ENCODE assay signal across 14 cellular contexts in the genomic region with DNA sequence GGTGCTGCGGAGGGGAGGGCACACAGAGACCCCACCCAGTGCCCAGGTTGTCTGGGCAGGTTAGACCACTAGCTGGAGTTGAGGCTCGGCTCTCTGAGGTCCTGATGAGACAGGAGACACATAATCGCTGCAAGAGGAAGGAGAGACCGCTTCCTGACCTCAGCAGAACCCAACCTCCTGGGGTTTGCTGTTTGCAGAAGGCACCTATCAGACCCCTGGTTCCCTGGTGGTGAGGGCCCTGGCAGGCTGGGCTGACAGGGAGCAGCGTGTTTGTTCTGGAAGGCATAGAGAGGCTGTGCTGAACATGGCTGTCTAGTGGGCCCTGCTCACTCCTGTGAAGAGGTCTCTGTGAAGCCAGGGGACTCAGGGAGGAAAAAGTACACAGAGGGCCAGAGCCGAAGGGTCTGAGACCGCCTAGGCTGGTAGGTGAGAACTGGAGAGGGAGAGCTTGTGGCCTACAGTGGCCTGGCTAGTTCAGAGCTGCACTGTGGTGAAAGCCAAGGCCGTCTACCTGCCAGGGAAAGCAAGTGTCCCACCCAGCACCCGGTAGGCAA. TPM values are rescaled to one million over a fixed set of nuclear protein-coding genes. Genes with fewer than 3 reads are reported as not detected.
DNase-seq lines count a peak whose midpoint lies in the region; ATAC-seq and TF ChIP-seq lines count a peak whose summit lies in the region.
"Had no signal": no experiment of that assay in that cellular context is flagged by ENCODE, and none has a peak within 500 bp of the region (broad histone marks: within the 10 kb centered on the region; RNA-seq: fewer than 3 reads in every experiment).

No MANE protein-coding gene starts in this region.

- H2AFZ ChIP-seq in SK-N-SH (ENCODE audit: low read depth), result no peak overlapping the region
- H2AFZ ChIP-seq: parathyroid adenoma had no signal

- H3K9me3 ChIP-seq in upper lobe of right lung (no peaks in the 10 kb centered on the region), SK-N-SH (no peaks in the 10 kb centered on the region)
- H3K9me3 ChIP-seq: esophagus squamous epithelium had no signal

- H3K4me3 ChIP-seq in upper lobe of right lung, result no peak overlapping the region
- no peak overlapping the region for H3K4me3 ChIP-seq in SK-N-SH (ENCODE audit: low read depth in 2 of 2, low read length in 1 of 2)
- H3K4me3 ChIP-seq: coronary artery, esophagus squamous epithelium, SK-N-MC had no signal

- no peak for ATAC-seq in activated naive CD4-positive, alpha-beta T cell treated with anti-CD3 and anti-CD28 coated beads, Interleukin-2, amount 50 U/mL, for 72 hours
- ATAC-seq in naive B cell (ENCODE audit: low read depth in 2 of 2), result peak; percentile 22 to 34
- ATAC-seq in upper lobe of right lung, result peak; percentile 4
- ATAC-seq in GM18858 (IDR thresholded peaks at IDR 0.05; ENCODE audit: unreplicated experiment), result no peak

- H3K27me3 ChIP-seq in upper lobe of right lung, result no peaks in the 10 kb centered on the region
- H3K27me3 ChIP-seq in SK-N-SH (ENCODE audit: insufficient read depth), result no peaks in the 10 kb centered on the region
- H3K27me3 ChIP-seq: esophagus squamous epithelium had no signal

- TF ChIP-seq CTCF in upper lobe of right lung (IDR thresholded peaks at IDR 0.05), result no peak
- TF ChIP-seq CTCF in SK-N-SH (IDR thresholded peaks at IDR 0.05), result no peak

- intact Hi-C loops in activated T-helper 1 cell treated with anti-CD3 and anti-CD28 coated beads, Interleukin-12 subunit alpha, Interleukin-12 subunit beta, Interleukin-2, Interleukin-4 antibody, amounts not matched to agents 30 ng/mL and 10 ng/mL and 1 ng/mL, durations not matched to agents 14 hours and 24 hours and 36 hours (cut with micrococcal nuclease), result no loop called here
- intact Hi-C loops in upper lobe of right lung (cut with DNase I), result no loop called here

- H3K27ac Mint-ChIP-seq in activated naive CD4-positive, alpha-beta T cell treated with anti-CD3 and anti-CD28 coated beads, Interleukin-2, amount 50 U/mL, for 72 hours, result peak overlapping the region; percentile 29 to 32
- H3K27ac Mint-ChIP-seq in activated T-helper 1 cell treated with anti-CD3 and anti-CD28 coated beads, Interleukin-12 subunit alpha, Interleukin-12 subunit beta, Interleukin-2, Interleukin-4 antibody, amounts not matched to agents 30 ng/mL and 10 ng/mL and 1 ng/mL, durations not matched to agents 14 hours and 24 hours and 36 hours, result peak overlapping the region; percentile 12
- no peak overlapping the region for H3K27ac Mint-ChIP-seq in naive B cell

- no peaks in the 10 kb centered on the region for H3K79me2 ChIP-seq in SK-N-SH (ENCODE audit: insufficient read depth)
- H3K79me2 ChIP-seq: parathyroid adenoma had no signal

- H3K36me3 ChIP-seq in upper lobe of right lung, result no peaks in the 10 kb centered on the region
- no peaks in the 10 kb centered on the region for H3K36me3 ChIP-seq in SK-N-SH (replicated peaks in 1 of 2; ENCODE audit: control insufficient read depth in 1 of 2, insufficient read depth in 2 of 2, low read length in 1 of 2)
- H3K36me3 ChIP-seq: esophagus squamous epithelium had no signal

- no peak overlapping the region for H3K27ac ChIP-seq in upper lobe of right lung
- H3K27ac ChIP-seq in SK-N-SH (ENCODE audit: low read depth in 2 of 2, low read length in 1 of 2), result no peak overlapping the region
- H3K27ac ChIP-seq: coronary artery, parathyroid adenoma, SK-N-MC had no signal

- H3K27me3 Mint-ChIP-seq in activated T-helper 1 cell treated with anti-CD3 and anti-CD28 coated beads, Interleukin-12 subunit alpha, Interleukin-12 subunit beta, Interleukin-2, Interleukin-4 antibody, amounts not matched to agents 30 ng/mL and 10 ng/mL and 1 ng/mL, durations not matched to agents 14 hours and 24 hours and 36 hours (ENCODE audit: insufficient read depth), result no peaks in the 10 kb centered on the region
- peaks cover 17 to 23% (median 18%) of the 10 kb centered on the region in 3 donors for H3K27me3 Mint-ChIP-seq in naive B cell

- H3K4me1 Mint-ChIP-seq in activated T-helper 1 cell treated with anti-CD3 and anti-CD28 coated beads, Interleukin-12 subunit alpha, Interleukin-12 subunit beta, Interleukin-2, Interleukin-4 antibody, amounts not matched to agents 30 ng/mL and 10 ng/mL and 1 ng/mL, durations not matched to agents 14 hours and 24 hours and 36 hours (ENCODE audit: low read depth), result peaks cover 14% of the 10 kb centered on the region
- H3K4me1 Mint-ChIP-seq in naive B cell, result peaks cover 32 to 40% (median 33%) of the 10 kb centered on the region in 3 donors

- no peak overlapping the region for H3K4me3 Mint-ChIP-seq in activated T-helper 1 cell treated with anti-CD3 and anti-CD28 coated beads, Interleukin-12 subunit alpha, Interleukin-12 subunit beta, Interleukin-2, Interleukin-4 antibody, amounts not matched to agents 30 ng/mL and 10 ng/mL and 1 ng/mL, durations not matched to agents 14 hours and 24 hours and 36 hours
- peak overlapping the region in 7 of 8 donors; percentile 11 to 79 (median 56) for H3K4me3 Mint-ChIP-seq in naive B cell

- no peaks in the 10 kb centered on the region for H3K36me3 Mint-ChIP-seq in activated naive CD4-positive, alpha-beta T cell treated with anti-CD3 and anti-CD28 coated beads, Interleukin-2, amount 50 U/mL, for 72 hours
- H3K36me3 Mint-ChIP-seq in activated T-helper 1 cell treated with anti-CD3 and anti-CD28 coated beads, Interleukin-12 subunit alpha, Interleukin-12 subunit beta, Interleukin-2, Interleukin-4 antibody, amounts not matched to agents 30 ng/mL and 10 ng/mL and 1 ng/mL, durations not matched to agents 14 hours and 24 hours and 36 hours (ENCODE audit: low read depth), result no peaks in the 10 kb centered on the region
- H3K36me3 Mint-ChIP-seq in naive B cell, result no peaks in the 10 kb centered on the region

- H3K4me1 ChIP-seq in upper lobe of right lung, result no peaks in the 10 kb centered on the region
- peaks cover 11 to 22% of the 10 kb centered on the region in 2 experiments; a peak in 2 of 4 replicates for H3K4me1 ChIP-seq in SK-N-SH (ENCODE audit: control insufficient read depth in 1 of 2, insufficient read depth in 2 of 2, low read depth in 1 of 2, low read length in 1 of 2)
- H3K4me1 ChIP-seq: parathyroid adenoma had no signal

- H3F3A ChIP-seq in SK-N-SH (replicated peaks; ENCODE audit: insufficient read depth), result no peaks in the 10 kb centered on the region

- no peaks in the 10 kb centered on the region for H3K9me3 Mint-ChIP-seq in activated naive CD4-positive, alpha-beta T cell treated with anti-CD3 and anti-CD28 coated beads, Interleukin-2, amount 50 U/mL, for 72 hours
- no peaks in the 10 kb centered on the region for H3K9me3 Mint-ChIP-seq in activated T-helper 1 cell treated with anti-CD3 and anti-CD28 coated beads, Interleukin-12 subunit alpha, Interleukin-12 subunit beta, Interleukin-2, Interleukin-4 antibody, amounts not matched to agents 30 ng/mL and 10 ng/mL and 1 ng/mL, durations not matched to agents 14 hours and 24 hours and 36 hours
- no peaks in the 10 kb centered on the region for H3K9me3 Mint-ChIP-seq in naive B cell

- no peak for TF ChIP-seq EP300 in SK-N-SH (IDR thresholded peaks at IDR 0.05; ENCODE audit: borderline replicate concordance in 1 of 2, low read depth in 1 of 2, low read length in 1 of 2)

- CTCF ChIA-PET in SK-N-SH (lab: Yijun Ruan, JAX), result interaction anchor here (0.7 to 2.1 kb wide), 3 partner anchors 41 to 101 kb away, joined by 3 to 10 read pairs (median 3); no protein-coding TSS in a partner anchor

- DNase-seq in activated naive CD4-positive, alpha-beta T cell treated with anti-CD3 and anti-CD28 coated beads, Interleukin-2, amount 50 U/mL, for 72 hours (ENCODE audit: low spot score in 2 of 2), result no peak
- no peak for DNase-seq in activated naive CD4-positive, alpha-beta T cell (lab: John Stamatoyannopoulos, UW)
- no peak for DNase-seq in activated T-helper 1 cell treated with anti-CD3 and anti-CD28 coated beads, Interleukin-12 subunit alpha, Interleukin-12 subunit beta, Interleukin-2, Interleukin-4 antibody, amounts not matched to agents 30 ng/mL and 10 ng/mL and 1 ng/mL, durations not matched to agents 14 hours and 24 hours and 36 hours (ENCODE audit: low spot score)
- DNase-seq in naive B cell (no peak), upper lobe of right lung (no peak), OCI-M2 (lab: John Stamatoyannopoulos, UW; ENCODE audit: unreplicated experiment) (no peak), SK-N-SH (no peak)
- DNase-seq: esophagus squamous epithelium, Kasumi-1, NCI-H2081 treated with DMSO at 0.1 percent for 48 hours had no signal

- no peaks in the 10 kb centered on the region for H3K9me2 ChIP-seq in SK-N-SH

- no peaks in the 10 kb centered on the region for H4K20me1 ChIP-seq in SK-N-SH (ENCODE audit: insufficient read depth)

- H3K4me2 ChIP-seq in SK-N-SH, result no peak overlapping the region

- WGBS in SK-N-SH (ENCODE audit: low lambda C conversion rate), result 87% methylated on average over 4 of the region's 9 CpGs

- POLR2A ChIA-PET in SK-N-SH (lab: Yijun Ruan, JAX), result no interaction called here

- no peak overlapping the region for H3K9ac ChIP-seq in SK-N-SH
- H3K9ac ChIP-seq: parathyroid adenoma had no signal

- TF ChIP-seq RAD21 in SK-N-SH (IDR thresholded peaks at IDR 0.05; ENCODE audit: low read length), result no peak

TF ChIP-seq in SK-N-SH, 30 proteins besides CTCF, POLR2A, EP300 and RAD21 (continues in another document):
- TF ChIP-seq RCOR1 (IDR thresholded peaks at IDR 0.05; ENCODE audit: low read length) (no peak), EZH2phosphoT487 (IDR thresholded peaks at IDR 0.05; ENCODE audit: borderline replicate concordance, low read depth) (no peak), GABPA (IDR thresholded peaks at IDR 0.05; ENCODE audit: low read depth) (no peak), GATA2 (CRISPR knock-in tag; IDR thresholded peaks at IDR 0.05) (no peak)

RNA-seq across cellular contexts. Expression of a gene that starts 39.4 kb away (rescaled TPM):
- total RNA-seq in activated naive CD4-positive, alpha-beta T cell treated with anti-CD3 and anti-CD28 coated beads, Interleukin-2, amount 50 U/mL, for 72 hours, result not detected
- not detected in 2 replicates for total RNA-seq in activated T-helper 1 cell treated with anti-CD3 and anti-CD28 coated beads, Interleukin-12 subunit alpha, Interleukin-12 subunit beta, Interleukin-2, Interleukin-4 antibody, amounts not matched to agents 30 ng/mL and 10 ng/mL and 1 ng/mL, durations not matched to agents 14 hours and 24 hours and 36 hours
- polyA plus RNA-seq in naive B cell (ENCODE audit: low read depth in 6 of 6), result not detected
- total RNA-seq in upper lobe of right lung, result 1.1 TPM
- not detected in 2 replicates for polyA plus RNA-seq in SK-N-SH (2012; rRNA removed)
- under 0.01 TPM in 1 of 2 replicates, not detected in the other for polyA plus RNA-seq in SK-N-SH (2012; cell fraction: cytosol; rRNA removed)
- polyA plus RNA-seq in SK-N-SH (2012; cell fraction: nucleus; rRNA removed), result 0.01 TPM in 2 replicates

RNA-seq across cellular contexts. Expression of a gene that starts 59.2 kb away (rescaled TPM):
- 10 to 100 TPM; 10.5 to 12.9 TPM for total RNA-seq in activated naive CD4-positive, alpha-beta T cell treated with anti-CD3 and anti-CD28 coated beads, Interleukin-2, amount 50 U/mL, for 72 hours
- total RNA-seq in activated T-helper 1 cell treated with anti-CD3 and anti-CD28 coated beads, Interleukin-12 subunit alpha, Interleukin-12 subunit beta, Interleukin-2, Interleukin-4 antibody, amounts not matched to agents 30 ng/mL and 10 ng/mL and 1 ng/mL, durations not matched to agents 14 hours and 24 hours and 36 hours, result 14.6 and 14.9 TPM in 2 replicates
- polyA plus RNA-seq in naive B cell (ENCODE audit: low read depth in 6 of 6) (under 1 TPM in 2 of 6 donors, not detected in 4; 0.22 to 0.23 TPM), SK-N-SH (2012; rRNA removed) (27.7 and 28.9 TPM in 2 replicates)
- 10.9 TPM for total RNA-seq in upper lobe of right lung
- 13.8 and 23.4 TPM in 2 replicates for polyA plus RNA-seq in SK-N-SH (2012; cell fraction: cytosol; rRNA removed)
- 20.3 and 23.6 TPM in 2 replicates for polyA plus RNA-seq in SK-N-SH (2012; cell fraction: nucleus; rRNA removed)

Comparison
In these comparisons a context has a peak if more than half of its experiments do, and no peak if none do; other contexts are left out.
1. ATAC-seq: peak in naive B cell (2 of 2) and upper lobe of right lung (single experiment); none in activated naive CD4-positive, alpha-beta T cell treated with anti-CD3 and anti-CD28 coated beads, Interleukin-2, amount 50 U/mL, for 72 hours (0 of 2) and GM18858 (single experiment).
2. H3K27ac Mint-ChIP-seq: peak in activated naive CD4-positive, alpha-beta T cell treated with anti-CD3 and anti-CD28 coated beads, Interleukin-2, amount 50 U/mL, for 72 hours (2 of 2) and activated T-helper 1 cell treated with anti-CD3 and anti-CD28 coated beads, Interleukin-12 subunit alpha, Interleukin-12 subunit beta, Interleukin-2, Interleukin-4 antibody, amounts not matched to agents 30 ng/mL and 10 ng/mL and 1 ng/mL, durations not matched to agents 14 hours and 24 hours and 36 hours (single experiment); none in naive B cell (0 of 6).